ENCODE assay signal across 9 cellular contexts in genomic region chr1:155219592-155220031, GRCh38. TPM values are rescaled to one million over a fixed set of nuclear protein-coding genes. Genes with fewer than 3 reads are reported as not detected.
DNase-seq lines count a peak whose midpoint lies in the region; TF ChIP-seq lines count a peak whose summit lies in the region.
"Had no signal": no experiment of that assay in that cellular context is flagged by ENCODE, and none has a peak within 500 bp of the region (broad histone marks: within the 10 kb centered on the region; RNA-seq: fewer than 3 reads in every experiment).

No MANE protein-coding gene starts in this region.

- TF ChIP-seq POLR2A in spleen (IDR thresholded peaks at IDR 0.05): no peak

- H3K27me3 ChIP-seq in WERI-Rb-1 (ENCODE audit: insufficient read depth, low read depth, severe bottlenecking) (no peaks in the 10 kb centered on the region), iPS-18a (ENCODE audit: control insufficient read depth, insufficient read depth, low read length) (no peaks in the 10 kb centered on the region), spleen (replicated peaks in 1 of 7) (no peaks in the 10 kb centered on the region)

- peak overlapping the region; percentile 2 for H3K9ac ChIP-seq in iPS-18a (ENCODE audit: low read length)

- 0 out of 2 replicates have a peak overlapping the region, but pooled peaks have one; percentile 2 for H3K27ac ChIP-seq in WERI-Rb-1
- no peak overlapping the region for H3K27ac ChIP-seq in iPS-18a (ENCODE audit: low read length)
- H3K27ac ChIP-seq in spleen: peak overlapping the region in 7 of 8 donors; percentile 18 to 82 (median 70)
- H3K27ac ChIP-seq: C4-2B had no signal

- DNase-seq in SHP77 (lab: John Stamatoyannopoulos, UW) (peak; percentile 28 to 42), SHP77 treated with DMSO at 0.1 percent for 48 hours (lab: John Stamatoyannopoulos, UW) (no peak), WERI-Rb-1 (peak; percentile 60), spleen (no peak), GM03348 (ENCODE audit: low spot score) (no peak), HuH-7.5 (ENCODE audit: low spot score) (no peak), NCI-H2107 (lab: John Stamatoyannopoulos, UW) (no peak)

- H3K36me3 ChIP-seq in WERI-Rb-1 (peaks cover 23% of the 10 kb centered on the region), iPS-18a (ENCODE audit: control insufficient read depth, low read depth, low read length) (no peaks in the 10 kb centered on the region), spleen (peaks cover 0 to 21% (median 0%) of the 10 kb centered on the region in 6 donors)

- H3K9me3 ChIP-seq in WERI-Rb-1 (ENCODE audit: severe bottlenecking) (no peaks in the 10 kb centered on the region), iPS-18a (ENCODE audit: control insufficient read depth, low read depth, low read length) (no peaks in the 10 kb centered on the region), spleen (no peaks in the 10 kb centered on the region)

- intact Hi-C loops in spleen (cut with DNase I; ENCODE audit: low total_unique reads): loop anchor here (10.0 kb wide), 1 partner anchor 45 kb away; the partner anchor contains the start of genes KRTCAP2 and TRIM46

- H3K4me3 ChIP-seq in WERI-Rb-1 (ENCODE audit: low read depth, low read length) (no peak overlapping the region; the same call in 1 of the 2 replicates), iPS-18a (ENCODE audit: low read length) (peak overlapping the region; percentile 23), spleen (peak overlapping the region in 1 of 8 donors; percentile 33)

- H3K4me1 ChIP-seq in iPS-18a (ENCODE audit: control insufficient read depth, low read depth, low read length): no peaks in the 10 kb centered on the region
- H3K4me1 ChIP-seq in spleen: peaks cover 0 to 68% (median 28%) of the 10 kb centered on the region in 6 donors

- TF ChIP-seq CTCF in WERI-Rb-1 (IDR thresholded peaks at IDR 0.05; ENCODE audit: low read depth, low read length): no peak
- no peak for TF ChIP-seq CTCF in spleen (IDR thresholded peaks at IDR 0.05 in 8 of 11, conservative IDR thresholded peaks at IDR 0.05 in 3 of 11)

- 4 to 32% (median 11%) methylated on average over 1 of the region's 1 CpG for WGBS in spleen, 5 donors

RNA-seq across cellular contexts. Expression of gene MTX1, which starts 11.1 kb away (rescaled TPM):
- 10 to 100 TPM; 28.2 to 40.9 (median 33.2) TPM for total RNA-seq in spleen
- polyA plus RNA-seq in spleen: 10 to 100 TPM; 43.7 to 48.4 (median 44.5) TPM

RNA-seq across cellular contexts. Expression of gene THBS3, which starts 11.9 kb away (rescaled TPM):
- 10 to 100 TPM; 14.3 to 22.6 (median 20.5) TPM for total RNA-seq in spleen
- polyA plus RNA-seq in spleen: 10 to 100 TPM; 10.2 to 31.2 (median 27.7) TPM

RNA-seq across cellular contexts. Expression of gene ENTREP3, which starts 35.7 kb away (rescaled TPM):
- total RNA-seq in spleen: 10 to 100 TPM in 6 of 7 donors, 1 to 10 TPM in 1; 9.9 to 19.3 (median 15.6) TPM
- polyA plus RNA-seq in spleen: 10 to 100 TPM in 1 of 3 donors, 1 to 10 TPM in 2; 6.5 to 13.2 (median 9.4) TPM

RNA-seq across cellular contexts. Expression of gene SCAMP3, which starts 42.5 kb away (rescaled TPM):
- 10 to 100 TPM; 46.5 to 52.4 (median 49.8) TPM for total RNA-seq in spleen
- polyA plus RNA-seq in spleen: 10 to 100 TPM; 51.8 to 59.9 (median 53.2) TPM

RNA-seq across cellular contexts. Expression of gene TRIM46, which starts 46.0 kb away (rescaled TPM):
- total RNA-seq in spleen: 1 to 10 TPM in 6 of 7 donors, under 1 TPM in 1; 0.83 to 3.6 (median 1.6) TPM
- under 1 TPM; 0.35 to 0.77 (median 0.46) TPM for polyA plus RNA-seq in spleen

Comparison
In these comparisons a context has a peak if more than half of its experiments do, and no peak if none do; other contexts are left out.
1. DNase-seq: peak in SHP77 (2 of 2) and WERI-Rb-1 (single experiment); none in SHP77 treated with DMSO at 0.1 percent for 48 hours (single experiment), spleen (single experiment), GM03348 (single experiment), HuH-7.5 (single experiment) and NCI-H2107 (single experiment).